12 cellular contexts compared by ENCODE assay signal in genomic region chr21:29145837-29146453, GRCh38. TPM values are rescaled to one million over a fixed set of nuclear protein-coding genes. Genes with fewer than 3 reads are reported as not detected.
A peak's percentile ranks its signal among the peaks of the same experiment; 100 is the strongest.
DNase-seq lines count a peak whose midpoint lies in the region; ATAC-seq and TF ChIP-seq lines count a peak whose summit lies in the region.
"Had no signal": no experiment of that assay in that cellular context is flagged by ENCODE, and none has a peak within 500 bp of the region (broad histone marks: within the 10 kb centered on the region; RNA-seq: fewer than 3 reads in every experiment).

No MANE protein-coding gene starts in this region.

- peak; percentile 54 to 93 (median 77) for TF ChIP-seq EP300 in sigmoid colon (IDR thresholded peaks at IDR 0.05)

- H3K27me3 ChIP-seq in esophagus (ENCODE audit: control insufficient read depth in 1 of 2, insufficient read depth in 2 of 2, low read length in 2 of 2) (no peaks in the 10 kb centered on the region), sigmoid colon (no peaks in the 10 kb centered on the region)
- H3K27me3 ChIP-seq: dorsolateral prefrontal cortex had no signal

- 28 to 33% methylated on average over 7 of the region's 7 CpGs for WGBS in esophagus, 2 donors
- WGBS in sigmoid colon, 2 donors = 47 to 75% methylated on average over 7 of the region's 7 CpGs

- H3K4me1 Mint-ChIP-seq in CD14-positive monocyte = peaks cover 16% of the 10 kb centered on the region
- H3K4me1 Mint-ChIP-seq: CD4-positive, alpha-beta memory T cell had no signal

- no peak for TF ChIP-seq CTCF in CD14-positive monocyte (IDR thresholded peaks at IDR 0.05)
- no peak for TF ChIP-seq CTCF in sigmoid colon (IDR thresholded peaks at IDR 0.05)

- H3K9me3 ChIP-seq in esophagus (ENCODE audit: control insufficient read depth in 2 of 2, insufficient read depth in 1 of 2, low read depth in 1 of 2, low read length in 1 of 2) = no peaks in the 10 kb centered on the region
- no peaks in the 10 kb centered on the region for H3K9me3 ChIP-seq in sigmoid colon

- no peak overlapping the region for H3K4me3 ChIP-seq in esophagus (ENCODE audit: low read depth in 1 of 2, low read length in 2 of 2)
- no peak overlapping the region for H3K4me3 ChIP-seq in sigmoid colon
- H3K4me3 ChIP-seq: dorsolateral prefrontal cortex had no signal

- peaks cover 0 to 3% of the 10 kb centered on the region in 2 donors for H3K36me3 Mint-ChIP-seq in CD14-positive monocyte

- DNase-seq in CD14-positive monocyte (ENCODE audit: low spot score) = no peak
- DNase-seq in LHCN-M2 (ENCODE audit: low read depth) = peak; percentile 58
- DNase-seq in sigmoid colon = no peak
- DNase-seq in GOT3 (lab: John Stamatoyannopoulos, UW) = no peak
- DNase-seq in NCI-H1417 (lab: John Stamatoyannopoulos, UW) = no peak
- DNase-seq in left colon = no peak
- DNase-seq in COR-L47 (lab: John Stamatoyannopoulos, UW) = no peak
- DNase-seq: activated T-cell treated with anti-CD3 and anti-CD28 coated beads, Interleukin-2, amount 50 U/mL, for 24 hours; CD4-positive, alpha-beta memory T cell had no signal

- H3K27ac Mint-ChIP-seq in CD14-positive monocyte = peak overlapping the region in 4 of 7 donors; percentile 25 to 80 (median 60)
- H3K27ac Mint-ChIP-seq: CD4-positive, alpha-beta memory T cell had no signal

- H3K36me3 ChIP-seq in esophagus (ENCODE audit: control insufficient read depth in 2 of 2, insufficient read depth in 2 of 2, low read length in 1 of 2) (no peaks in the 10 kb centered on the region), sigmoid colon (no peaks in the 10 kb centered on the region)

- TF ChIP-seq POLR2A in sigmoid colon (IDR thresholded peaks at IDR 0.05) = no peak

- H3K9me3 Mint-ChIP-seq in CD14-positive monocyte = peaks cover 0 to 2% (median 0%) of the 10 kb centered on the region in 7 donors
- H3K9me3 Mint-ChIP-seq: activated T-cell treated with anti-CD3 and anti-CD28 coated beads, Interleukin-2, amount 50 U/mL, for 24 hours; CD4-positive, alpha-beta memory T cell had no signal

- H3K27ac ChIP-seq in esophagus (ENCODE audit: low read depth in 2 of 2, low read length in 1 of 2) (peak overlapping the region; percentile 87 to 92), sigmoid colon (peak overlapping the region; percentile 63 to 77 (median 71))
- H3K27ac ChIP-seq: KMS-11 had no signal

- intact Hi-C loops in CD14-positive monocyte (cut with micrococcal nuclease) (no loop called here), sigmoid colon (cut with DNase I) (loop anchor here (5.0 to 10.0 kb wide), 2 partner anchors 54 to 141 kb away; no protein-coding TSS in a partner anchor), left colon (cut with DNase I, micrococcal nuclease) (no loop called here)

- no peak for ATAC-seq in left colon

- no peak overlapping the region for H3K4me3 Mint-ChIP-seq in CD14-positive monocyte
- H3K4me3 Mint-ChIP-seq: activated T-cell treated with anti-CD3 and anti-CD28 coated beads, Interleukin-2, amount 50 U/mL, for 24 hours; CD4-positive, alpha-beta memory T cell had no signal

- H3K27me3 Mint-ChIP-seq in CD14-positive monocyte (ENCODE audit: low read depth in 3 of 3) = no peaks in the 10 kb centered on the region
- H3K27me3 Mint-ChIP-seq: activated T-cell treated with anti-CD3 and anti-CD28 coated beads, Interleukin-2, amount 50 U/mL, for 24 hours; CD4-positive, alpha-beta memory T cell had no signal

- H3K4me1 ChIP-seq in esophagus (ENCODE audit: control insufficient read depth in 2 of 2, insufficient read depth in 2 of 2, low read length in 1 of 2) (peaks cover 2 to 5% of the 10 kb centered on the region in 2 donors), sigmoid colon (peaks cover 0 to 44% (median 31%) of the 10 kb centered on the region in 4 donors)

RNA-seq across cellular contexts. Expression of gene MAP3K7CL, which starts 15.5 kb away (rescaled TPM):
- polyA plus RNA-seq in CD14-positive monocyte = 10 to 100 TPM; 14.6 to 15.8 TPM
- total RNA-seq in LHCN-M2 (2014; rRNA removed) = 23.1 and 44.1 TPM in 2 replicates
- 67.0 TPM for polyA plus RNA-seq in LHCN-M2 (2012)
- 1 to 10 TPM; 2.1 to 4.0 TPM for polyA plus RNA-seq in esophagus
- total RNA-seq in sigmoid colon = 10 to 100 TPM in 1 of 4 donors, 1 to 10 TPM in 3; 4.4 to 12.2 (median 5.3) TPM
- 1 to 10 TPM; 2.3 to 4.8 (median 4.1) TPM for polyA plus RNA-seq in sigmoid colon
- 1 to 10 TPM; 4.0 to 4.4 TPM for total RNA-seq in left colon
